In the genomic region with DNA sequence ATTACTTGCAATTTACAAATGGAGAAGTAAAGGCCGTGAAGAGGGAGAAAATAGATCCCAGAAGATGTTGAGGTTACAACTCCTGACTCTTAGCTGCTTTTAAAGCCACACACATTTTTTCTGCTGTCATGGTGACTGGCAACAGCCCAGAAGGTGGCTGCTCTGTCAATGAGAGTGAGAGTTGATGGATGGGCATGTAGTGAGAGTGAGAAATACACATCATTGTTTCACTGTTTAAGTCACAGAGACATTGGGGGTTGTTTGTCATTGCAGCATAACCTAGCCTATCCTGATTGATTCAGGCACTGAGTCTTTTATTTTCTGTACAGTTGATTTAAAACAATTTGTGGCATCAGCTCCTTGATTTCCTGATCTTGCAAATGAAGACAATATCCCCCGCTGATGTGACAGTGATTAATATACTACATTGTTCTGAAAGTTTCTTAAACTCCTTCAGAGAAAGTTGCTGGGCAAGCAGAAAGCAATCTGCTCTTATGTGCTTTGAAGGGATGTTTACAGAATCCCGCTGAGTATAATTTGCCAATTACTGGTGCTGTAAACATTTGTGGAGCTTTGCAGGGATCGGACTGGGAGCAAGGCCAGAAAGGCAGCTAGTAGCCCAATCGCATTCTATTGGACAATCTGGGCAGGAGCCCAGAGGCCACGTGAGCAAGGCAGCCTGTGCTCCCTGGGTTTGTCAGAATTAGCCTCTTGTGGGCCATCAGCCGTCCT, we compare ENCODE assay signal across 8 cellular contexts.
DNase-seq lines count a peak whose midpoint lies in the region; ATAC-seq and TF ChIP-seq lines count a peak whose summit lies in the region.
"Had no signal": no experiment of that assay in that cellular context is flagged by ENCODE, and none has a peak within 500 bp of the region (broad histone marks: within the 10 kb centered on the region; RNA-seq: fewer than 3 reads in every experiment).

No MANE protein-coding gene starts in this region.

- H3K9me3 Mint-ChIP-seq in activated T-cell treated with anti-CD3 and anti-CD28 coated beads, Interleukin-2, amount 50 U/mL, for 24 hours = peaks cover 11% of the 10 kb centered on the region

- peaks cover 14 to 23% (median 18%) of the 10 kb centered on the region in 4 donors for H3K4me1 ChIP-seq in upper lobe of left lung

- peaks cover 1% of the 10 kb centered on the region for H3K27me3 Mint-ChIP-seq in activated T-cell treated with anti-CD3 and anti-CD28 coated beads, Interleukin-2, amount 50 U/mL, for 24 hours

- H3K27ac Mint-ChIP-seq in activated T-cell treated with anti-CD3 and anti-CD28 coated beads, Interleukin-2, amount 50 U/mL, for 24 hours = no peak overlapping the region

- in situ Hi-C loops in brain microvascular endothelial cell (cut with HindIII; ENCODE audit: low pct_ligation_motif_present, low sequenced_read_pairs) = no loop called here

- H3K27ac ChIP-seq in brain microvascular endothelial cell (peak overlapping the region; percentile 61), upper lobe of left lung (peak overlapping the region; percentile 9 to 53 (median 33))

- TF ChIP-seq EP300 in upper lobe of left lung (IDR thresholded peaks at IDR 0.05) = no peak

- H3K9me3 ChIP-seq in upper lobe of left lung = no peaks in the 10 kb centered on the region

- 43 to 50% methylated on average over 7 of the region's 7 CpGs for WGBS in upper lobe of left lung, 2 donors

- peak; percentile 29 for DNase-seq in NCI-H2029 treated with DMSO at 0.1 percent for 48 hours (lab: John Stamatoyannopoulos, UW)
- DNase-seq in brain microvascular endothelial cell = peak; percentile 59
- peak; percentile 83 for DNase-seq in iris pigment epithelial cell (ENCODE audit: low read depth)
- DNase-seq in upper lobe of left lung = peak in 1 of 2 donors; percentile 44
- DNase-seq in activated T-cell treated with anti-CD3 and anti-CD28 coated beads, Interleukin-2, amount 50 U/mL, for 24 hours = no peak
- DNase-seq: spleen had no signal

- peak in 1 of 2 donors; percentile 38 for ATAC-seq in upper lobe of left lung (ENCODE audit: low FRiP score in 2 of 2)
- ATAC-seq in HG02884 (IDR thresholded peaks at IDR 0.05; ENCODE audit: unreplicated experiment) = no peak
- no peak for ATAC-seq in HG03378 (IDR thresholded peaks at IDR 0.05; ENCODE audit: unreplicated experiment)

- H3K4me3 ChIP-seq in brain microvascular endothelial cell (ENCODE audit: low read depth, low read length) (no peak overlapping the region), upper lobe of left lung (no peak overlapping the region)
- H3K4me3 ChIP-seq: spleen had no signal

- H3K27me3 ChIP-seq in brain microvascular endothelial cell (replicated peaks) = no peaks in the 10 kb centered on the region
- no peaks in the 10 kb centered on the region for H3K27me3 ChIP-seq in upper lobe of left lung

- no peak overlapping the region for H3K4me3 Mint-ChIP-seq in activated T-cell treated with anti-CD3 and anti-CD28 coated beads, Interleukin-2, amount 50 U/mL, for 24 hours

- no peaks in the 10 kb centered on the region for H3K36me3 Mint-ChIP-seq in activated T-cell treated with anti-CD3 and anti-CD28 coated beads, Interleukin-2, amount 50 U/mL, for 24 hours (ENCODE audit: low read depth)

- peaks cover 11% of the 10 kb centered on the region for H3K4me1 Mint-ChIP-seq in activated T-cell treated with anti-CD3 and anti-CD28 coated beads, Interleukin-2, amount 50 U/mL, for 24 hours (ENCODE audit: low read depth)

- TF ChIP-seq CTCF in brain microvascular endothelial cell (IDR thresholded peaks at IDR 0.05; ENCODE audit: low read depth, low read length, missing control alignments) (no peak), upper lobe of left lung (IDR thresholded peaks at IDR 0.05) (no peak)

- H3K36me3 ChIP-seq in brain microvascular endothelial cell (replicated peaks) (no peaks in the 10 kb centered on the region), upper lobe of left lung (no peaks in the 10 kb centered on the region)
- H3K36me3 ChIP-seq: spleen had no signal

- no peak for TF ChIP-seq POLR2A in upper lobe of left lung (IDR thresholded peaks at IDR 0.05)
